ENCODE assay signal across 8 cellular contexts in genomic region chr6:6494677-6495076, GRCh38.
DNase-seq lines count a peak whose midpoint lies in the region; ATAC-seq and TF ChIP-seq lines count a peak whose summit lies in the region.

No MANE protein-coding gene starts in this region.

- H3K4me2 ChIP-seq in HCT116 (ENCODE audit: low read length), result no peak overlapping the region

- H3K4me3 ChIP-seq in GM06990 (replicated peaks; ENCODE audit: low read depth, low read length), result no peak overlapping the region
- no peak overlapping the region for H3K4me3 ChIP-seq in HCT116 (replicated peaks in 1 of 2; ENCODE audit: low read depth in 1 of 2, low read length in 2 of 2)

- H3K27ac Mint-ChIP-seq in nephron (no peak overlapping the region), T-helper 17 cell (no peak overlapping the region)

- ATAC-seq in HCT116, result peak; percentile 97
- no peak for ATAC-seq in HG02852 (IDR thresholded peaks at IDR 0.05; ENCODE audit: unreplicated experiment)
- no peak for ATAC-seq in T-helper 17 cell

- H2AFZ ChIP-seq in HCT116 (ENCODE audit: low read depth, low read length, poor library complexity, severe bottlenecking), result no peak overlapping the region

- H3K4me3 Mint-ChIP-seq in nephron (no peak overlapping the region), T-helper 17 cell (no peak overlapping the region)

- H3K79me2 ChIP-seq in HCT116 (ENCODE audit: insufficient read depth, low read length), result no peaks in the 10 kb centered on the region

- RAD21 ChIA-PET in HCT116 (lab: Charles Lee; ENCODE audit: low non-redundant PET in 1 of 2, low total read pairs in 2 of 2, uncharacterized antibody in 2 of 2, unreplicated experiment in 2 of 2), result interaction anchor here (0.7 to 1.0 kb wide), 2 partner anchors 437 to 1024 kb away, joined by 3 read pairs; no protein-coding TSS in a partner anchor

- TF ChIP-seq CTCF in GM06990 (IDR thresholded peaks at IDR 0.05; ENCODE audit: insufficient read depth, low read length, poor library complexity, severe bottlenecking) (peak; percentile 77), HCT116 (IDR thresholded peaks at IDR 0.05 in 2 of 3, conservative IDR thresholded peaks at IDR 0.05 in 1 of 3; ENCODE audit: borderline replicate concordance in 1 of 3, insufficient read depth in 1 of 3, low read depth in 2 of 3, low read length in 2 of 3) (peak; percentile 53 to 77 (median 77); a peak in 5 of 6 replicates), nephron (IDR thresholded peaks at IDR 0.05; ENCODE audit: unreplicated experiment in 3 of 3) (peak; percentile 33 to 57 (median 36))

- DNase-seq in GM06990 (ENCODE audit: extremely low read depth, insufficient read length), result no peak
- DNase-seq in HCT116 (ENCODE audit: low read depth, low spot score), result peak; percentile 49
- DNase-seq in NOMO-1 treated with DMSO at 0.1 percent for 48 hours (lab: John Stamatoyannopoulos, UW; ENCODE audit: unreplicated experiment), result peak; percentile 73
- peak; percentile 70 for DNase-seq in ecto neural progenitor cell (ENCODE audit: low spot score)
- DNase-seq in activated effector memory CD4-positive, alpha-beta T cell treated with anti-CD3 and anti-CD28 coated beads, Interleukin-2, amount 50 U/mL, for 16 hours, result no peak
- DNase-seq in T-helper 17 cell, result no peak

- intact Hi-C loops in HCT116 (cut with micrococcal nuclease), result loop anchor here (2.0 kb wide), 1 partner anchor 438 kb away; no protein-coding TSS in a partner anchor

- CTCF ChIA-PET in HCT116 (lab: Charles Lee), result interaction anchor here (0.5 to 1.0 kb wide), 5 partner anchors 18 to 530 kb away, joined by 3 to 5 read pairs (median 3); no protein-coding TSS in a partner anchor

- no peak overlapping the region for H3K27ac ChIP-seq in HCT116 (ENCODE audit: low read depth, low read length)

- no peaks in the 10 kb centered on the region for H3K9me2 ChIP-seq in HCT116 (ENCODE audit: insufficient read depth)

- H3K9ac ChIP-seq in HCT116 (ENCODE audit: low read length), result no peak overlapping the region

- H3K4me1 ChIP-seq in HCT116 (ENCODE audit: control insufficient read depth in 1 of 2, insufficient read depth in 2 of 2, low read length in 2 of 2), result no peaks in the 10 kb centered on the region

- no peaks in the 10 kb centered on the region for H3K36me3 Mint-ChIP-seq in nephron (ENCODE audit: low read depth)
- H3K36me3 Mint-ChIP-seq in T-helper 17 cell (ENCODE audit: low read depth), result peaks cover 2% of the 10 kb centered on the region

- H3K27me3 ChIP-seq in GM06990 (replicated peaks; ENCODE audit: control insufficient read depth, insufficient read depth, low read length), result no peaks in the 10 kb centered on the region
- H3K27me3 ChIP-seq in HCT116 (ENCODE audit: insufficient read depth, low read length), result peaks cover 23% of the 10 kb centered on the region

- no peak for TF ChIP-seq POLR2A in HCT116 (IDR thresholded peaks at IDR 0.05; ENCODE audit: borderline replicate concordance, extremely low read depth, insufficient read depth, insufficient read length)

- no peaks in the 10 kb centered on the region for H3K9me3 ChIP-seq in HCT116 (ENCODE audit: control insufficient read depth in 1 of 2, insufficient read depth in 1 of 2, low read depth in 1 of 2, low read length in 2 of 2)
- H3K9me3 ChIP-seq in T-helper 17 cell (ENCODE audit: control insufficient read depth, low read length, poor library complexity, severe bottlenecking), result no peaks in the 10 kb centered on the region

- BruUV-seq in HCT116 (replicated peaks; lab: Mats Ljungman, UMichigan), result no TSS peak

- POLR2A ChIA-PET in HCT116 (lab: Charles Lee), result no interaction called here

- H3K4me1 Mint-ChIP-seq in nephron (no peaks in the 10 kb centered on the region), T-helper 17 cell (peaks cover 4% of the 10 kb centered on the region)

- H3K9me3 Mint-ChIP-seq in nephron, result no peaks in the 10 kb centered on the region

- TF ChIP-seq RAD21 in HCT116 (IDR thresholded peaks at IDR 0.05; ENCODE audit: low read depth), result peak; percentile 74

- no peaks in the 10 kb centered on the region; the same call in 1 of the 2 replicates for H3K36me3 ChIP-seq in GM06990 (ENCODE audit: control insufficient read depth, insufficient read depth, low read length)
- no peaks in the 10 kb centered on the region for H3K36me3 ChIP-seq in HCT116 (ENCODE audit: control insufficient read depth in 1 of 2, insufficient read depth in 2 of 2, low read length in 2 of 2)

- no peaks in the 10 kb centered on the region for H4K20me1 ChIP-seq in HCT116 (ENCODE audit: insufficient read depth)

- H3K27me3 Mint-ChIP-seq in nephron (ENCODE audit: low read depth) (peaks cover 6% of the 10 kb centered on the region), T-helper 17 cell (peaks cover 38% of the 10 kb centered on the region)

TF ChIP-seq in HCT116, 20 proteins besides CTCF, POLR2A, EP300 and RAD21:
- no peak for TF ChIP-seq EZH2phosphoT487 (IDR thresholded peaks at IDR 0.05; ENCODE audit: borderline replicate concordance)
- TF ChIP-seq YY1 (IDR thresholded peaks at IDR 0.05; ENCODE audit: extremely low read depth, insufficient replicate concordance, low read depth, low read length), result peak; percentile 53

Comparison
In these comparisons a context has a peak if more than half of its experiments do, and no peak if none do; other contexts are left out.
1. DNase-seq: peak in HCT116 (single experiment), NOMO-1 treated with DMSO at 0.1 percent for 48 hours (single experiment) and ecto neural progenitor cell (single experiment); none in GM06990 (single experiment), activated effector memory CD4-positive, alpha-beta T cell treated with anti-CD3 and anti-CD28 coated beads, Interleukin-2, amount 50 U/mL, for 16 hours (single experiment) and T-helper 17 cell (0 of 3).
2. Peak in every context shown above with its lines, with median percentiles within 50 percentile points of each other: CTCF ChIP-seq.